Comparison of ENCODE assay signal across 40 cellular contexts in genomic region chr13:31499274-31499673, GRCh38.
"Had no signal": no experiment of that assay in that cellular context is flagged by ENCODE, and none has a peak within 500 bp of the region (broad histone marks: within the 10 kb centered on the region; RNA-seq: fewer than 3 reads in every experiment).

No MANE protein-coding gene starts in this region.

- FAIRE-seq: astrocyte, bronchial epithelial cell had no signal

- H3K27me3 Mint-ChIP-seq: activated naive CD4-positive, alpha-beta T cell treated with anti-CD3 and anti-CD28 coated beads, Interleukin-2, amount 10 ng/mL, durations not matched to agents 7 days and 5 days; activated naive CD4-positive, alpha-beta T cell treated with anti-CD3 and anti-CD28 coated beads, Interleukin-2, amount 50 U/mL, for 24 hours; activated naive CD8-positive, alpha-beta T cell; activated naive CD8-positive, alpha-beta T cell treated with anti-CD3 and anti-CD28 coated beads for 36 hours; activated naive CD8-positive, alpha-beta T cell treated with anti-CD3 and anti-CD28 coated beads, Interleukin-2, amount 10 ng/mL, durations not matched to agents 7 days and 5 days; activated naive CD8-positive, alpha-beta T cell treated with anti-CD3 and anti-CD28 coated beads, Interleukin-2, amount 50 U/mL, for 24 hours; activated T-cell treated with anti-CD3 and anti-CD28 coated beads, Interleukin-2, amount 50 U/mL, for 24 hours; central memory CD8-positive, alpha-beta T cell had no signal

- H3K36me3 Mint-ChIP-seq: activated naive CD4-positive, alpha-beta T cell treated with anti-CD3 and anti-CD28 coated beads, Interleukin-2, amount 10 ng/mL, durations not matched to agents 7 days and 5 days; activated naive CD8-positive, alpha-beta T cell; activated naive CD8-positive, alpha-beta T cell treated with anti-CD3 and anti-CD28 coated beads, Interleukin-2, amount 10 ng/mL, durations not matched to agents 7 days and 5 days; brain had no signal

- H3K4me1 Mint-ChIP-seq: activated naive CD4-positive, alpha-beta T cell treated with anti-CD3 and anti-CD28 coated beads, Interleukin-2, amount 10 ng/mL, durations not matched to agents 7 days and 5 days; activated naive CD4-positive, alpha-beta T cell treated with anti-CD3 and anti-CD28 coated beads, Interleukin-2, amount 50 U/mL, for 24 hours; activated naive CD8-positive, alpha-beta T cell treated with anti-CD3 and anti-CD28 coated beads for 36 hours; activated naive CD8-positive, alpha-beta T cell treated with anti-CD3 and anti-CD28 coated beads, Interleukin-2, amount 10 ng/mL, durations not matched to agents 7 days and 5 days; activated naive CD8-positive, alpha-beta T cell treated with anti-CD3 and anti-CD28 coated beads, Interleukin-2, amount 50 U/mL, for 24 hours; activated T-helper 17 cell treated with anti-CD3 and anti-CD28 coated beads, Interleukin-2, amount 50 U/mL, for 72 hours; brain; central memory CD8-positive, alpha-beta T cell had no signal

- H3K4me3 Mint-ChIP-seq: activated naive CD4-positive, alpha-beta T cell treated with anti-CD3 and anti-CD28 coated beads for 36 hours; activated naive CD4-positive, alpha-beta T cell treated with anti-CD3 and anti-CD28 coated beads, Interleukin-2, amount 10 ng/mL, durations not matched to agents 7 days and 5 days; activated naive CD4-positive, alpha-beta T cell treated with anti-CD3 and anti-CD28 coated beads, Interleukin-2, amount 50 U/mL, for 24 hours; activated naive CD8-positive, alpha-beta T cell; activated naive CD8-positive, alpha-beta T cell treated with anti-CD3 and anti-CD28 coated beads for 36 hours; activated naive CD8-positive, alpha-beta T cell treated with anti-CD3 and anti-CD28 coated beads, Interleukin-2, amount 10 ng/mL, durations not matched to agents 7 days and 5 days; activated naive CD8-positive, alpha-beta T cell treated with anti-CD3 and anti-CD28 coated beads, Interleukin-2, amount 50 U/mL, for 24 hours; activated T-cell treated with anti-CD3 and anti-CD28 coated beads, Interleukin-2, amount 50 U/mL, for 24 hours; activated T-cell treated with anti-CD3 and anti-CD28 coated beads, Interleukin-2, amount 50 U/mL, for 4 hours; activated T-cell treated with anti-CD3 and anti-CD28 coated beads, Interleukin-2, amount 50 U/mL, for 72 hours; activated T-helper 1 cell treated with anti-CD3 and anti-CD28 coated beads, Interleukin-12 subunit alpha, Interleukin-12 subunit beta, Interleukin-2, Interleukin-4 antibody, amounts not matched to agents 30 ng/mL and 10 ng/mL and 1 ng/mL, durations not matched to agents 14 hours and 24 hours and 36 hours; activated T-helper 17 cell treated with anti-CD3 and anti-CD28 coated beads, Interleukin-2, amount 50 U/mL, for 72 hours; brain; central memory CD8-positive, alpha-beta T cell had no signal

- DNase-seq: activated effector memory CD4-positive, alpha-beta T cell treated with anti-CD3 and anti-CD28 coated beads, Interleukin-2, amount 50 U/mL, for 16 hours; activated effector memory CD4-positive, alpha-beta T cell treated with Interleukin-2 at 50 U/mL for 16 hours; activated gamma-delta T cell; activated gamma-delta T cell treated with Interleukin-2 at 50 U/mL for 16 hours; activated naive CD4-positive, alpha-beta T cell; activated naive CD4-positive, alpha-beta T cell treated with anti-CD3 and anti-CD28 coated beads for 36 hours; activated naive CD4-positive, alpha-beta T cell treated with anti-CD3 and anti-CD28 coated beads, Interleukin-2, amount 10 ng/mL, durations not matched to agents 7 days and 5 days; activated naive CD4-positive, alpha-beta T cell treated with anti-CD3 and anti-CD28 coated beads, Interleukin-2, amount 50 U/mL, for 16 hours; activated naive CD4-positive, alpha-beta T cell treated with Interleukin-2 at 50 U/mL for 16 hours; activated naive CD8-positive, alpha-beta T cell treated with anti-CD3 and anti-CD28 coated beads for 36 hours; activated naive CD8-positive, alpha-beta T cell treated with anti-CD3 and anti-CD28 coated beads, Interleukin-2, amount 10 ng/mL, durations not matched to agents 7 days and 5 days; activated naive CD8-positive, alpha-beta T cell treated with anti-CD3 and anti-CD28 coated beads, Interleukin-2, amount 50 U/mL, for 24 hours; activated T-cell treated with anti-CD3 and anti-CD28 coated beads, Interleukin-2, amount 50 U/mL, for 1 hour; activated T-cell treated with anti-CD3 and anti-CD28 coated beads, Interleukin-2, amount 50 U/mL, for 24 hours; activated T-cell treated with anti-CD3 and anti-CD28 coated beads, Interleukin-2, amount 50 U/mL, for 4 hours; activated T-cell treated with anti-CD3 and anti-CD28 coated beads, Interleukin-2, amount 50 U/mL, for 48 hours; activated T-cell treated with anti-CD3 and anti-CD28 coated beads, Interleukin-2, amount 50 U/mL, for 72 hours; adrenal gland; amniotic stem cell; amygdala; anterior cingulate cortex; aorta; body of pancreas; brain microvascular endothelial cell; caudate nucleus; central memory CD4-positive, alpha-beta T cell; cerebellar nuclear complex had no signal

- ATAC-seq: activated naive CD4-positive, alpha-beta T cell treated with anti-CD3 and anti-CD28 coated beads, Interleukin-2, amount 50 U/mL, for 72 hours; activated naive CD8-positive, alpha-beta T cell treated with anti-CD3 and anti-CD28 coated beads, Interleukin-2, amount 50 U/mL, for 24 hours; activated T-cell treated with anti-CD3 and anti-CD28 coated beads, Interleukin-2, amount 50 U/mL, for 4 hours; activated T-cell treated with anti-CD3 and anti-CD28 coated beads, Interleukin-2, amount 50 U/mL, for 72 hours; activated T-helper 17 cell treated with anti-CD3 and anti-CD28 coated beads, Interleukin-2, amount 50 U/mL, for 72 hours; body of pancreas had no signal

- H3K27ac Mint-ChIP-seq: activated naive CD4-positive, alpha-beta T cell treated with anti-CD3 and anti-CD28 coated beads for 36 hours; activated naive CD4-positive, alpha-beta T cell treated with anti-CD3 and anti-CD28 coated beads, Interleukin-2, amount 10 ng/mL, durations not matched to agents 7 days and 5 days; activated naive CD4-positive, alpha-beta T cell treated with anti-CD3 and anti-CD28 coated beads, Interleukin-2, amount 50 U/mL, for 24 hours; activated naive CD4-positive, alpha-beta T cell treated with anti-CD3 and anti-CD28 coated beads, Interleukin-2, amount 50 U/mL, for 72 hours; activated naive CD8-positive, alpha-beta T cell; activated naive CD8-positive, alpha-beta T cell treated with anti-CD3 and anti-CD28 coated beads for 36 hours; activated naive CD8-positive, alpha-beta T cell treated with anti-CD3 and anti-CD28 coated beads, Interleukin-2, amount 10 ng/mL, durations not matched to agents 7 days and 5 days; activated naive CD8-positive, alpha-beta T cell treated with anti-CD3 and anti-CD28 coated beads, Interleukin-2, amount 50 U/mL, for 24 hours; activated T-cell treated with anti-CD3 and anti-CD28 coated beads, Interleukin-2, amount 50 U/mL, for 24 hours; activated T-cell treated with anti-CD3 and anti-CD28 coated beads, Interleukin-2, amount 50 U/mL, for 72 hours; activated T-helper 1 cell treated with anti-CD3 and anti-CD28 coated beads, Interleukin-12 subunit alpha, Interleukin-12 subunit beta, Interleukin-2, Interleukin-4 antibody, amounts not matched to agents 30 ng/mL and 10 ng/mL and 1 ng/mL, durations not matched to agents 14 hours and 24 hours and 36 hours; activated T-helper 17 cell treated with anti-CD3 and anti-CD28 coated beads, Interleukin-2, amount 50 U/mL, for 72 hours; activated T-helper 2 cell treated with anti-CD3 and anti-CD28 coated beads, Interferon-gamma antibody, Interleukin-2, Interleukin-4, amounts not matched to agents 10 μg/mL and 5 μg/mL and 100 μg/mL, durations not matched to agents 14 hours and 24 hours and 36 hours; brain had no signal

- H3K27me3 ChIP-seq: adrenal gland, ascending aorta, body of pancreas, brain microvascular endothelial cell, breast epithelium, cardiac muscle cell had no signal

- H3K36me3 ChIP-seq: adrenal gland, ascending aorta, brain microvascular endothelial cell, breast epithelium, cardiac muscle cell had no signal

- H3K4me3 ChIP-seq: adrenal gland, ascending aorta, body of pancreas, breast epithelium, cardiac muscle cell had no signal

- H3K27ac ChIP-seq: adrenal gland, ascending aorta, body of pancreas, brain microvascular endothelial cell, breast epithelium, cardiac muscle cell had no signal

- H3K4me1 ChIP-seq: adrenal gland, ascending aorta, body of pancreas, breast epithelium had no signal

- H3K9me3 ChIP-seq: adrenal gland, body of pancreas had no signal
